Comparison of ENCODE assay signal across 9 cellular contexts in genomic region chrX:132958086-132958703, GRCh38. TPM values are rescaled to one million over a fixed set of nuclear protein-coding genes. Genes with fewer than 3 reads are reported as not detected.
DNase-seq lines count a peak whose midpoint lies in the region; TF ChIP-seq lines count a peak whose summit lies in the region.
"Had no signal": no experiment of that assay in that cellular context is flagged by ENCODE, and none has a peak within 500 bp of the region (broad histone marks: within the 10 kb centered on the region; RNA-seq: fewer than 3 reads in every experiment).

TSS of gene HS6ST2 (minus strand) at chrX:132958629.

- H3K36me3 Mint-ChIP-seq in mesothelial cell of epicardium, result no peaks in the 10 kb centered on the region

- CTCF ChIA-PET in mammary epithelial cell (lab: Charles Lee; ENCODE audit: low non-redundant PET), result no interaction called here

- no peak within 1 kb of the TSS for H3K9ac ChIP-seq in mammary epithelial cell (ENCODE audit: insufficient read depth, low read length)

- peak within 1 kb of the TSS; percentile 87 for H3K27ac Mint-ChIP-seq in mesothelial cell of epicardium

- H3K36me3 ChIP-seq in mammary epithelial cell (ENCODE audit: insufficient read depth, low read length) (no peaks in the 10 kb centered on the region), vagina (no peaks in the 10 kb centered on the region)

- 60% methylated on average over 4 of the region's 63 CpGs for WGBS in mammary epithelial cell (ENCODE audit: low coverage, missing lambda C conversion rate)

- no peak within 1 kb of the TSS for H3K27ac ChIP-seq in mammary epithelial cell (ENCODE audit: insufficient read depth, low read depth, low read length)
- H3K27ac ChIP-seq in vagina, result no peak within 1 kb of the TSS

- H3K27me3 Mint-ChIP-seq in mesothelial cell of epicardium (ENCODE audit: low read depth), result peaks cover 51% of the 10 kb centered on the region

- no TSS peak for BruUV-seq in mammary epithelial cell (replicated peaks; lab: Mats Ljungman, UMichigan)

- no peak for TF ChIP-seq POLR2A in vagina (IDR thresholded peaks at IDR 0.05)

- H3K9me3 ChIP-seq in mammary epithelial cell (replicated peaks; ENCODE audit: insufficient read depth, low read length) (no peaks in the 10 kb centered on the region), vagina (no peaks in the 10 kb centered on the region)

- dilution Hi-C loops in mammary epithelial cell (cut with HindIII; ENCODE audit: low sequenced_read_pairs), result no loop called here

- peak; percentile 1 for DNase-seq in stimulated activated CD4-positive, alpha-beta T cell treated with anti-CD3 and anti-CD28 coated beads, Interleukin-12 subunit alpha, Interleukin-12 subunit beta, amount 100 ng/mL, for 4 hours
- DNase-seq in stimulated activated CD4-positive, alpha-beta T cell treated with anti-CD3 and anti-CD28 coated beads, Interleukin-2, amount 100 ng/mL, for 48 hours, result no peak
- DNase-seq in mammary epithelial cell (no peak), mesothelial cell of epicardium (ENCODE audit: low spot score in 2 of 2, unreplicated experiment in 2 of 2) (peak; percentile 34 to 68), vagina (ENCODE audit: extremely low spot score in 2 of 2) (no peak), hepatic stellate cell (ENCODE audit: low spot score) (no peak), putamen (ENCODE audit: low spot score) (no peak)
- no peak for DNase-seq in stimulated activated naive CD4-positive, alpha-beta T cell treated with Interleukin-2 at 50 U/mL for 16 hours (lab: John Stamatoyannopoulos, UW)

- in situ Hi-C loops in mammary epithelial cell (cut with MboI; ENCODE audit: low sequenced_read_pairs in 2 of 2), result no loop called here

- peak within 1 kb of the TSS; percentile 80 for H3K4me3 Mint-ChIP-seq in mesothelial cell of epicardium

- H2AFZ ChIP-seq in mammary epithelial cell (ENCODE audit: low read depth, low read length), result peak within 1 kb of the TSS; percentile 57

- no peaks in the 10 kb centered on the region for H4K20me1 ChIP-seq in mammary epithelial cell (ENCODE audit: insufficient read depth, low read length)

- H3K4me3 ChIP-seq in mammary epithelial cell (replicated peaks in 1 of 3; ENCODE audit: insufficient read depth in 1 of 3, low read depth in 2 of 3, low read length in 3 of 3) (peak within 1 kb of the TSS in 1 of 3 experiments; percentile 28), vagina (peak within 1 kb of the TSS; percentile 41)

- H3K9me3 Mint-ChIP-seq in mesothelial cell of epicardium, result no peaks in the 10 kb centered on the region

- TF ChIP-seq CTCF in mammary epithelial cell (conservative IDR thresholded peaks at IDR 0.05 in 1 of 2, IDR thresholded peaks at IDR 0.05 in 1 of 2; ENCODE audit: extremely low read depth in 1 of 2, insufficient read depth in 1 of 2, low read depth in 1 of 2, low read length in 2 of 2), result no peak
- TF ChIP-seq CTCF in mesothelial cell of epicardium (IDR thresholded peaks at IDR 0.05; ENCODE audit: unreplicated experiment), result peak; percentile 27
- no peak for TF ChIP-seq CTCF in vagina (IDR thresholded peaks at IDR 0.05)

- H3K4me1 ChIP-seq in mammary epithelial cell (ENCODE audit: insufficient read depth, low read length) (peaks cover 8% of the 10 kb centered on the region), vagina (no peaks in the 10 kb centered on the region)

- H3K79me2 ChIP-seq in mammary epithelial cell (ENCODE audit: insufficient read depth, low read length), result no peaks in the 10 kb centered on the region

- intact Hi-C loops in mammary epithelial cell (cut with micrococcal nuclease), result no loop called here
- intact Hi-C loops in vagina (cut with DNase I), result no loop called here

- peaks cover 53% of the 10 kb centered on the region for H3K4me1 Mint-ChIP-seq in mesothelial cell of epicardium

- H3K4me2 ChIP-seq in mammary epithelial cell (ENCODE audit: insufficient read depth, low read depth, low read length), result peak within 1 kb of the TSS; percentile 63

- peaks cover 26% of the 10 kb centered on the region for H3K27me3 ChIP-seq in mammary epithelial cell (ENCODE audit: insufficient read depth, low read length)
- peaks cover 5% of the 10 kb centered on the region for H3K27me3 ChIP-seq in vagina

RNA-seq across cellular contexts. Expression of gene HS6ST2, which starts in this region (rescaled TPM):
- total RNA-seq in mammary epithelial cell (under 1 TPM in 1 of 2 donors, not detected in 1; 0.67 TPM), mesothelial cell of epicardium (20.2 to 23.1 TPM (median 22.9 TPM) in 3 replicates), vagina (0.74 TPM)
- polyA plus RNA-seq in mammary epithelial cell, result 0.15 TPM
- not detected for polyA minus RNA-seq in mammary epithelial cell
- total RNA-seq: fibroblast of villous mesenchyme had no signal

Comparison
In these comparisons a context has a peak if more than half of its experiments do, and no peak if none do; other contexts are left out.
1. RNA of gene HS6ST2 (total RNA-seq): 20.2 to 23.1 TPM in mesothelial cell of epicardium; 0.74 TPM in vagina (single experiment) and 0.67 TPM in mammary epithelial cell; every median in the first group is over 10 times any median in the second.
2. DNase-seq: peak in stimulated activated CD4-positive, alpha-beta T cell treated with anti-CD3 and anti-CD28 coated beads, Interleukin-12 subunit alpha, Interleukin-12 subunit beta, amount 100 ng/mL, for 4 hours (single experiment) and mesothelial cell of epicardium (2 of 2); none in stimulated activated CD4-positive, alpha-beta T cell treated with anti-CD3 and anti-CD28 coated beads, Interleukin-2, amount 100 ng/mL, for 48 hours (0 of 2), mammary epithelial cell (single experiment), vagina (0 of 2), hepatic stellate cell (single experiment), stimulated activated naive CD4-positive, alpha-beta T cell treated with Interleukin-2 at 50 U/mL for 16 hours (single experiment) and putamen (single experiment).